ENCODE assay signal across 8 cellular contexts in genomic region chr12:67269632-67270578, GRCh38. TPM values are rescaled to one million over a fixed set of nuclear protein-coding genes. Genes with fewer than 3 reads are reported as not detected.
DNase-seq lines count a peak whose midpoint lies in the region; ATAC-seq and TF ChIP-seq lines count a peak whose summit lies in the region.

No MANE protein-coding gene starts in this region.

- peak overlapping the region; percentile 96 for H3K27ac ChIP-seq in effector memory CD4-positive, alpha-beta T cell (ENCODE audit: insufficient read depth, low read length, poor library complexity, severe bottlenecking)

- H3K4me1 ChIP-seq in effector memory CD4-positive, alpha-beta T cell (ENCODE audit: control insufficient read depth, insufficient read depth, low read length, poor library complexity, severe bottlenecking) = peaks cover 29% of the 10 kb centered on the region

- no peaks in the 10 kb centered on the region for H3K36me3 ChIP-seq in effector memory CD4-positive, alpha-beta T cell (ENCODE audit: control insufficient read depth, insufficient read depth, low read length)

- no peaks in the 10 kb centered on the region for H3K9me3 Mint-ChIP-seq in activated CD8-positive, alpha-beta T cell treated with anti-CD3 and anti-CD28 coated beads for 36 hours

- no peaks in the 10 kb centered on the region for H3K27me3 ChIP-seq in effector memory CD4-positive, alpha-beta T cell (replicated peaks; ENCODE audit: control insufficient read depth, insufficient read depth, low read length, poor library complexity, severe bottlenecking)

- POLR2A ChIA-PET in activated CD8-positive, alpha-beta T cell treated with anti-CD3 and anti-CD28 coated beads for 36 hours (lab: Charles Lee) = interaction anchor here (0.6 to 2.1 kb wide), 14 partner anchors 8 to 1353 kb away, joined by 3 to 10 read pairs (median 4); partner anchors contain the start of gene DYRK2

- peak; percentile 8 for ATAC-seq in HG02970 (IDR thresholded peaks at IDR 0.05; ENCODE audit: low FRiP score, unreplicated experiment)
- no peak for ATAC-seq in activated CD8-positive, alpha-beta T cell treated with anti-CD3 and anti-CD28 coated beads for 36 hours

- peaks cover 27% of the 10 kb centered on the region for H3K36me3 Mint-ChIP-seq in activated CD8-positive, alpha-beta T cell treated with anti-CD3 and anti-CD28 coated beads for 36 hours (ENCODE audit: low read depth)

- no peak for TF ChIP-seq CTCF in activated CD8-positive, alpha-beta T cell treated with anti-CD3 and anti-CD28 coated beads for 36 hours (IDR thresholded peaks at IDR 0.05)

- no peaks in the 10 kb centered on the region for H3K9me3 ChIP-seq in effector memory CD4-positive, alpha-beta T cell (ENCODE audit: control insufficient read depth, low read length)

- H3K27ac Mint-ChIP-seq in activated CD8-positive, alpha-beta T cell treated with anti-CD3 and anti-CD28 coated beads for 36 hours = peak overlapping the region; percentile 100

- no peaks in the 10 kb centered on the region for H3K27me3 Mint-ChIP-seq in activated CD8-positive, alpha-beta T cell treated with anti-CD3 and anti-CD28 coated beads for 36 hours

- peak overlapping the region; percentile 97 for H3K4me3 ChIP-seq in effector memory CD4-positive, alpha-beta T cell (ENCODE audit: insufficient read depth, low read depth, low read length, poor library complexity, severe bottlenecking)

- CTCF ChIA-PET in activated CD8-positive, alpha-beta T cell treated with anti-CD3 and anti-CD28 coated beads for 36 hours (lab: Charles Lee) = interaction anchor here (1.1 to 2.4 kb wide), 3 partner anchors 9 to 109 kb away, joined by 3 to 11 read pairs (median 6); no protein-coding TSS in a partner anchor

- H3K4me1 Mint-ChIP-seq in activated CD8-positive, alpha-beta T cell treated with anti-CD3 and anti-CD28 coated beads for 36 hours (ENCODE audit: low read depth) = peaks cover 42% of the 10 kb centered on the region

- intact Hi-C loops in activated CD8-positive, alpha-beta T cell treated with anti-CD3 and anti-CD28 coated beads for 36 hours (cut with micrococcal nuclease) = no loop called here

- H3K4me3 Mint-ChIP-seq in activated CD8-positive, alpha-beta T cell treated with anti-CD3 and anti-CD28 coated beads for 36 hours = peak overlapping the region; percentile 93

- peak; percentile 61 for DNase-seq in NK-92 treated with Interleukin-12 subunit alpha and Interleukin-12 subunit beta, amount 100 ng/mL, for 24 hours (lab: John Stamatoyannopoulos, UW)
- no peak for DNase-seq in NK-92 (lab: John Stamatoyannopoulos, UW; ENCODE audit: unreplicated experiment)
- peak; percentile 72 for DNase-seq in NCI-H2227 (lab: John Stamatoyannopoulos, UW; ENCODE audit: unreplicated experiment)
- DNase-seq in activated CD8-positive, alpha-beta T cell treated with anti-CD3 and anti-CD28 coated beads for 36 hours = peak; percentile 58
- DNase-seq in effector memory CD4-positive, alpha-beta T cell = peak; percentile 19 to 39 (median 31)
- peak; percentile 49 for DNase-seq in midbrain (lab: John Stamatoyannopoulos, UW)
- DNase-seq in stimulated activated CD8-positive, alpha-beta memory T cell treated with anti-CD3 and anti-CD28 coated beads, Interleukin-4, amount 100 ng/mL, for 24 hours (ENCODE audit: low read depth) = peak; percentile 19

RNA-seq across cellular contexts. Expression of gene CAND1, which starts 0.7 kb away (rescaled TPM):
- total RNA-seq in activated CD8-positive, alpha-beta T cell treated with anti-CD3 and anti-CD28 coated beads for 36 hours = 100 to 1,000 TPM; 216 to 221 TPM
